Comparison of ENCODE assay signal across 1 cellular context in the genomic region with DNA sequence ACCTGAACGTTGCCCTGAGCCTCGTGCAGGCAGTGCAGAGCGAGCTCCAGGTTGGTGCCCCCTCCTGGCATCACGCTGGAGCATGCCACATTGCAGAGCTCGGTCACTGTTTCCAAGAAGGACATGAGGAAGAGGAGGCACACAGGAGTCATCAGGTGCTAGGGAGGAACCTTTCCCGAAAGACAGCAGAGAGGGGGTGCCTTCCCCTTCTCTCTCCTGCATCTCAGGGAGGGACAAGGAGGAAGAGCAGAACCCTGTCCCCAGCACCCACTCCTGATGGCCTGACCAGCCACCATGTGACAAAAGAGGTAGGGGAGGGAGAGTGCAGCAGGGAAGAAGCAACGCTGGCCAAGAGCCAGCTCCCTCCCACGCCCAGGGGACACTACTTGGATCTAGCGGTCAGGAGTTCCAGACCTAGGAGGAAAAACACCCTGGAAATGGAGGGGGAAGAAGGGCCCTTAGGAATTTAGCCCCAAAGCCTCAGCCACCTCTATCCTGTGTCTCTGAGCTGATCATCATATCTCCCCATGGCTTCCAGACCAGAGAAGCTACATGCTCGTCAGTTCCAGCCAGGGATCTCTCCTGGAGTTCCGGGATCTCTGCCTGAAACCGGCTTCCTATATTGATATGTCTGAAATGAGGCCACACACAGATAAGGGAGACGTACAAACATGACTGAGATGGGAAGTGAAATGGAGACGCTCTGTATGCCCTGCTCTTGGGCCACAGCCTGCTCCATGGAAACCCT.
TF ChIP-seq lines count a peak whose summit lies in the region.

No MANE protein-coding gene starts in this region.

TF ChIP-seq in GM23338, 12 proteins besides CTCF, POLR2A, EP300 and RAD21 (continued from another document):
- TF ChIP-seq, protein P1, sequence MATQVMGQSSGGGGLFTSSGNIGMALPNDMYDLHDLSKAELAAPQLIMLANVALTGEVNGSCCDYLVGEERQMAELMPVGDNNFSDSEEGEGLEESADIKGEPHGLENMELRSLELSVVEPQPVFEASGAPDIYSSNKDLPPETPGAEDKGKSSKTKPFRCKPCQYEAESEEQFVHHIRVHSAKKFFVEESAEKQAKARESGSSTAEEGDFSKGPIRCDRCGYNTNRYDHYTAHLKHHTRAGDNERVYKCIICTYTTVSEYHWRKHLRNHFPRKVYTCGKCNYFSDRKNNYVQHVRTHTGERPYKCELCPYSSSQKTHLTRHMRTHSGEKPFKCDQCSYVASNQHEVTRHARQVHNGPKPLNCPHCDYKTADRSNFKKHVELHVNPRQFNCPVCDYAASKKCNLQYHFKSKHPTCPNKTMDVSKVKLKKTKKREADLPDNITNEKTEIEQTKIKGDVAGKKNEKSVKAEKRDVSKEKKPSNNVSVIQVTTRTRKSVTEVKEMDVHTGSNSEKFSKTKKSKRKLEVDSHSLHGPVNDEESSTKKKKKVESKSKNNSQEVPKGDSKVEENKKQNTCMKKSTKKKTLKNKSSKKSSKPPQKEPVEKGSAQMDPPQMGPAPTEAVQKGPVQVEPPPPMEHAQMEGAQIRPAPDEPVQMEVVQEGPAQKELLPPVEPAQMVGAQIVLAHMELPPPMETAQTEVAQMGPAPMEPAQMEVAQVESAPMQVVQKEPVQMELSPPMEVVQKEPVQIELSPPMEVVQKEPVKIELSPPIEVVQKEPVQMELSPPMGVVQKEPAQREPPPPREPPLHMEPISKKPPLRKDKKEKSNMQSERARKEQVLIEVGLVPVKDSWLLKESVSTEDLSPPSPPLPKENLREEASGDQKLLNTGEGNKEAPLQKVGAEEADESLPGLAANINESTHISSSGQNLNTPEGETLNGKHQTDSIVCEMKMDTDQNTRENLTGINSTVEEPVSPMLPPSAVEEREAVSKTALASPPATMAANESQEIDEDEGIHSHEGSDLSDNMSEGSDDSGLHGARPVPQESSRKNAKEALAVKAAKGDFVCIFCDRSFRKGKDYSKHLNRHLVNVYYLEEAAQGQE (IDR thresholded peaks at IDR 0.05; ENCODE audit: unreplicated experiment) = no peak
- no peak for TF ChIP-seq EZH2phosphoT487 (IDR thresholded peaks at IDR 0.05; ENCODE audit: unreplicated experiment)
- TF ChIP-seq POLR2AphosphoS5 (IDR thresholded peaks at IDR 0.05; ENCODE audit: low read depth) = no peak
- no peak for TF ChIP-seq STAT1 (IDR thresholded peaks at IDR 0.05; ENCODE audit: unreplicated experiment)
